In genomic region chr6:31834704-31835375, GRCh38 we compare ENCODE assay signal across 8 cellular contexts. TPM values are rescaled to one million over a fixed set of nuclear protein-coding genes. Genes with fewer than 3 reads are reported as not detected.
DNase-seq lines count a peak whose midpoint lies in the region; ATAC-seq lines count a peak whose summit lies in the region.

No MANE protein-coding gene starts in this region.

- peaks cover 64% of the 10 kb centered on the region for H3K36me3 Mint-ChIP-seq in activated CD4-positive, alpha-beta memory T cell treated with anti-CD3 and anti-CD28 coated beads, Interleukin-2, amount 10 ng/mL, durations not matched to agents 7 days and 5 days (ENCODE audit: low read depth)

- in situ Hi-C loops in ACHN (cut with HindIII; ENCODE audit: low pct_ligation_motif_present, low pct_unique_long_range_greater_than_20kb, low sequenced_read_pairs), result no loop called here

- H3K27ac Mint-ChIP-seq in activated CD4-positive, alpha-beta memory T cell treated with anti-CD3 and anti-CD28 coated beads, Interleukin-2, amount 10 ng/mL, durations not matched to agents 7 days and 5 days, result peak overlapping the region; percentile 91

- CTCF ChIA-PET in activated CD4-positive, alpha-beta memory T cell treated with anti-CD3 and anti-CD28 coated beads, Interleukin-2, amount 10 ng/mL, durations not matched to agents 7 days and 5 days (lab: Charles Lee), result interaction anchor here (1.5 to 2.7 kb wide), 4 partner anchors 8 to 65 kb away, joined by 3 to 14 read pairs (median 8); partner anchors contain the start of genes HSPA1B and NEU1

- POLR2A ChIA-PET in activated CD4-positive, alpha-beta memory T cell treated with anti-CD3 and anti-CD28 coated beads, Interleukin-2, amount 10 ng/mL, durations not matched to agents 7 days and 5 days (lab: Charles Lee), result interaction anchor here (0.9 to 9.1 kb wide), 22 partner anchors 8 to 1010 kb away, joined by 3 to 119 read pairs (median 6); partner anchors contain the start of genes BAG6, C6orf47, CLIC1 and CSNK2B

- H3K4me1 Mint-ChIP-seq in activated CD4-positive, alpha-beta memory T cell treated with anti-CD3 and anti-CD28 coated beads, Interleukin-2, amount 10 ng/mL, durations not matched to agents 7 days and 5 days, result peaks cover 56% of the 10 kb centered on the region

- H3K4me3 Mint-ChIP-seq in activated CD4-positive, alpha-beta memory T cell treated with anti-CD3 and anti-CD28 coated beads, Interleukin-2, amount 10 ng/mL, durations not matched to agents 7 days and 5 days, result peak overlapping the region; percentile 81

- no peaks in the 10 kb centered on the region for H3K9me3 Mint-ChIP-seq in activated CD4-positive, alpha-beta memory T cell treated with anti-CD3 and anti-CD28 coated beads, Interleukin-2, amount 10 ng/mL, durations not matched to agents 7 days and 5 days

- ATAC-seq in HG02623 (IDR thresholded peaks at IDR 0.05; ENCODE audit: unreplicated experiment), result peak; percentile 12

- DNase-seq in DMS53 treated with DMSO at 0.1 percent for 48 hours (lab: John Stamatoyannopoulos, UW; ENCODE audit: unreplicated experiment) (peak; percentile 84), NCI-H510A treated with DMSO at 0.1 percent for 48 hours (lab: John Stamatoyannopoulos, UW) (peak; percentile 99), medulla oblongata (ENCODE audit: extremely low spot score) (peak; percentile 90), ACHN (no peak)
- peak; percentile 79 for DNase-seq in activated CD4-positive, alpha-beta memory T cell treated with anti-CD3 and anti-CD28 coated beads, Interleukin-2, amount 10 ng/mL, durations not matched to agents 7 days and 5 days
- DNase-seq in effector CD4-positive, alpha-beta T cell, result peak; percentile 74
- DNase-seq in stimulated activated CD4-positive, alpha-beta T cell treated with anti-CD3 and anti-CD28 coated beads, TNF-alpha, amount 100 ng/mL, for 24 hours (ENCODE audit: low read depth in 3 of 3), result peak; percentile 68 to 75 (median 72)

- no peaks in the 10 kb centered on the region for H3K27me3 Mint-ChIP-seq in activated CD4-positive, alpha-beta memory T cell treated with anti-CD3 and anti-CD28 coated beads, Interleukin-2, amount 10 ng/mL, durations not matched to agents 7 days and 5 days

RNA-seq across cellular contexts. Expression of gene HSPA1B, which starts 7.3 kb away (rescaled TPM):
- 10 to 100 TPM; 60.6 to 62.6 TPM for total RNA-seq in activated CD4-positive, alpha-beta memory T cell treated with anti-CD3 and anti-CD28 coated beads, Interleukin-2, amount 10 ng/mL, durations not matched to agents 7 days and 5 days

RNA-seq across cellular contexts. Expression of gene HSPA1A, which starts 19.5 kb away (rescaled TPM):
- 100 to 1,000 TPM; 147 to 151 TPM for total RNA-seq in activated CD4-positive, alpha-beta memory T cell treated with anti-CD3 and anti-CD28 coated beads, Interleukin-2, amount 10 ng/mL, durations not matched to agents 7 days and 5 days

RNA-seq across cellular contexts. Expression of gene HSPA1L, which starts 19.8 kb away (rescaled TPM):
- 1 to 10 TPM; 2.8 to 3.0 TPM for total RNA-seq in activated CD4-positive, alpha-beta memory T cell treated with anti-CD3 and anti-CD28 coated beads, Interleukin-2, amount 10 ng/mL, durations not matched to agents 7 days and 5 days

RNA-seq across cellular contexts. Expression of gene NEU1, which starts 27.8 kb away (rescaled TPM):
- 10 to 100 TPM; 29.2 to 29.6 TPM for total RNA-seq in activated CD4-positive, alpha-beta memory T cell treated with anti-CD3 and anti-CD28 coated beads, Interleukin-2, amount 10 ng/mL, durations not matched to agents 7 days and 5 days

RNA-seq across cellular contexts. Expression of gene LSM2, which starts 28.1 kb away (rescaled TPM):
- 100 to 1,000 TPM; 100 to 108 TPM for total RNA-seq in activated CD4-positive, alpha-beta memory T cell treated with anti-CD3 and anti-CD28 coated beads, Interleukin-2, amount 10 ng/mL, durations not matched to agents 7 days and 5 days
